In genomic region chr22:47393191-47393590, GRCh38 we compare ENCODE assay signal across 20 cellular contexts.
"Had no signal": no experiment of that assay in that cellular context is flagged by ENCODE, and none has a peak within 500 bp of the region (broad histone marks: within the 10 kb centered on the region; RNA-seq: fewer than 3 reads in every experiment).

No MANE protein-coding gene starts in this region.

- H3K27ac Mint-ChIP-seq: dendritic cell treated with granulocyte-macrophage colony-stimulating factor and Interleukin-4, amounts not matched to agents 40 ng/mL and 50 ng/mL, for 4 days; effector memory CD8-positive, alpha-beta T cell; natural killer cell; stimulated activated naive B cell treated with anti-CD40 and anti-IgM and Interleukin-4, amounts not matched to agents 10 μg/mL and 1 μg/mL and 100 μg/mL, for 72 hours; stimulated activated naive CD8-positive, alpha-beta T cell treated with anti-CD3 and anti-CD28 coated beads, Interleukin-15, amount 100 ng/mL, for 72 hours had no signal

- ATAC-seq: effector memory CD8-positive, alpha-beta T cell; foreskin keratinocyte; left colon; left ventricle myocardium superior; mucosa of descending colon; natural killer cell; right cardiac atrium; stimulated activated naive B cell treated with anti-CD40 and anti-IgM and Interleukin-4, amounts not matched to agents 10 μg/mL and 1 μg/mL and 100 μg/mL, for 72 hours; stimulated activated naive CD8-positive, alpha-beta T cell treated with anti-CD3 and anti-CD28 coated beads, Interleukin-15, amount 100 ng/mL, for 72 hours had no signal

- H3K36me3 ChIP-seq: ovary, thoracic aorta, transverse colon had no signal

- H3K27me3 Mint-ChIP-seq: central memory CD8-positive, alpha-beta T cell; dendritic cell treated with granulocyte-macrophage colony-stimulating factor and Interleukin-4, amounts not matched to agents 40 ng/mL and 50 ng/mL, for 4 days; stimulated activated naive CD8-positive, alpha-beta T cell treated with anti-CD3 and anti-CD28 coated beads, Interleukin-15, amount 100 ng/mL, for 72 hours had no signal

- H3K36me3 Mint-ChIP-seq: natural killer cell; stimulated activated naive B cell treated with anti-CD40 and anti-IgM and Interleukin-4, amounts not matched to agents 10 μg/mL and 1 μg/mL and 100 μg/mL, for 72 hours had no signal

- H3K27ac ChIP-seq: foreskin keratinocyte, ovary, thoracic aorta, transverse colon had no signal

- DNase-seq: effector memory CD8-positive, alpha-beta T cell; erythroblast; foreskin keratinocyte; left colon; left ventricle myocardium superior; mesendoderm; natural killer cell; right cardiac atrium; stimulated activated CD4-positive, alpha-beta T cell treated with anti-CD3 and anti-CD28 coated beads, Interleukin-15, amount 100 ng/mL, for 24 hours; stimulated activated CD4-positive, alpha-beta T cell treated with anti-CD3 and anti-CD28 coated beads, Interleukin-1b, Interleukin-23, amount 100 ng/mL, for 48 hours; stimulated activated CD4-positive, alpha-beta T cell treated with anti-CD3 and anti-CD28 coated beads, Interleukin-4, amount 100 ng/mL, for 24 hours; stimulated activated naive B cell treated with anti-CD40 and anti-IgM and Interleukin-4, amounts not matched to agents 10 μg/mL and 1 μg/mL and 100 μg/mL, for 72 hours; stimulated activated naive CD8-positive, alpha-beta T cell treated with anti-CD3 and anti-CD28 coated beads, Interleukin-15, amount 100 ng/mL, for 72 hours; transverse colon had no signal

- H3K4me3 Mint-ChIP-seq: central memory CD8-positive, alpha-beta T cell; dendritic cell treated with granulocyte-macrophage colony-stimulating factor and Interleukin-4, amounts not matched to agents 40 ng/mL and 50 ng/mL, for 4 days; effector memory CD8-positive, alpha-beta T cell; natural killer cell; neural crest cell; stimulated activated naive B cell treated with anti-CD40 and anti-IgM and Interleukin-4, amounts not matched to agents 10 μg/mL and 1 μg/mL and 100 μg/mL, for 72 hours; stimulated activated naive CD8-positive, alpha-beta T cell treated with anti-CD3 and anti-CD28 coated beads, Interleukin-15, amount 100 ng/mL, for 72 hours had no signal

- H3K4me3 ChIP-seq: mucosa of descending colon, ovary, thoracic aorta, transverse colon had no signal

- H3K9me3 ChIP-seq: mucosa of descending colon, ovary, thoracic aorta, transverse colon had no signal

- H3K4me1 ChIP-seq: foreskin keratinocyte, transverse colon had no signal

- H3K9me3 Mint-ChIP-seq: central memory CD8-positive, alpha-beta T cell; dendritic cell treated with granulocyte-macrophage colony-stimulating factor and Interleukin-4, amounts not matched to agents 40 ng/mL and 50 ng/mL, for 4 days; effector memory CD8-positive, alpha-beta T cell; natural killer cell; stimulated activated naive B cell treated with anti-CD40 and anti-IgM and Interleukin-4, amounts not matched to agents 10 μg/mL and 1 μg/mL and 100 μg/mL, for 72 hours; stimulated activated naive CD8-positive, alpha-beta T cell treated with anti-CD3 and anti-CD28 coated beads, Interleukin-15, amount 100 ng/mL, for 72 hours had no signal

- H3K4me1 Mint-ChIP-seq: central memory CD8-positive, alpha-beta T cell; natural killer cell; neural crest cell; stimulated activated naive B cell treated with anti-CD40 and anti-IgM and Interleukin-4, amounts not matched to agents 10 μg/mL and 1 μg/mL and 100 μg/mL, for 72 hours; stimulated activated naive CD8-positive, alpha-beta T cell treated with anti-CD3 and anti-CD28 coated beads, Interleukin-15, amount 100 ng/mL, for 72 hours had no signal

- H3K27me3 ChIP-seq: foreskin keratinocyte, ovary, transverse colon had no signal
